Comparison of ENCODE assay signal across 17 cellular contexts in the genomic region with DNA sequence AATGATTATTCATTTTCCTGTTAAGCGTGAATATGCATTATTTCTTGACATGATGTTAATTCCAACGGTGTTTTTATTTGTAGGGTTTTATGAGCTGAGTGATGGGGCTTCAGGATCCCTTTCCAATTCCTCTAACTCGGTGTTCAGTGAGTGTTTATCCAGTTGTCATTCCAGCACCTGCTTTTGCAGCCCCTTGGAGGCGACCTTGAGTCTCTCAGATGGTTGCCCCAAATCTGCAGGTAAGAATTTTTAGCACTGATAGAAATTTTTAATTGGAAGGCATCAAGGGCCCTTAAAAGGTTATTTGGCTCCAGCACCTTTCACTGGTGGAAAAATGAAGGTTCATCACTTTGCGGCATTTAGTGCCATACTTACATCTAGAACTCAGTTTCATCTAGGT. TPM values are rescaled to one million over a fixed set of nuclear protein-coding genes. Genes with fewer than 3 reads are reported as not detected.
DNase-seq lines count a peak whose midpoint lies in the region; ATAC-seq and TF ChIP-seq lines count a peak whose summit lies in the region.
"Had no signal": no experiment of that assay in that cellular context is flagged by ENCODE, and none has a peak within 500 bp of the region (broad histone marks: within the 10 kb centered on the region; RNA-seq: fewer than 3 reads in every experiment).

No MANE protein-coding gene starts in this region.

- peaks cover 32% of the 10 kb centered on the region for H3K36me3 ChIP-seq in neural cell (ENCODE audit: insufficient read depth, low read length)

- H4K20me1 ChIP-seq in neural cell (ENCODE audit: insufficient read depth) = no peaks in the 10 kb centered on the region

- TF ChIP-seq RAD21 in neural cell (conservative IDR thresholded peaks at IDR 0.05) = no peak

- H3K4me3 ChIP-seq in HFF-Myc (replicated peaks; ENCODE audit: low read depth, low read length) (no peak overlapping the region), cardiac fibroblast (replicated peaks in 1 of 2; ENCODE audit: low read depth in 2 of 2, low read length in 2 of 2) (no peak overlapping the region), neural cell (ENCODE audit: low read length) (peak overlapping the region; percentile 94)
- H3K4me3 ChIP-seq: heart left ventricle, tibial artery had no signal

- H3K79me2 ChIP-seq in neural cell (replicated peaks; ENCODE audit: insufficient read depth, low read length) = peaks cover 20% of the 10 kb centered on the region

- no peaks in the 10 kb centered on the region for H3K9me2 ChIP-seq in neural cell (ENCODE audit: insufficient read depth, low read length)

- H3K9ac ChIP-seq in neural cell (ENCODE audit: low read length) = no peak overlapping the region

- no peak overlapping the region for H2AFZ ChIP-seq in neural cell (ENCODE audit: low read depth, low read length)

- TF ChIP-seq EP300 in neural cell (conservative IDR thresholded peaks at IDR 0.05; ENCODE audit: poor library complexity, severe bottlenecking) = no peak

- peak; percentile 1 to 16 for DNase-seq in NCI-H2081 (lab: John Stamatoyannopoulos, UW)
- no peak for DNase-seq in NCI-H2081 treated with DMSO at 0.1 percent for 48 hours (lab: John Stamatoyannopoulos, UW)
- DNase-seq in HFF-Myc (ENCODE audit: extremely low read depth, low read depth) = no peak
- no peak for DNase-seq in cardiac fibroblast (ENCODE audit: low read depth in 2 of 2)
- no peak for DNase-seq in glomerular visceral epithelial cell (ENCODE audit: extremely low spot score)
- no peak for DNase-seq in globus pallidus (ENCODE audit: low spot score)
- DNase-seq: activated CD4-positive, alpha-beta memory T cell treated with anti-CD3 and anti-CD28 coated beads for 36 hours; activated naive CD8-positive, alpha-beta T cell treated with anti-CD3 and anti-CD28 coated beads, Interleukin-2, amount 10 ng/mL, durations not matched to agents 7 days and 5 days; activated T-cell treated with anti-CD3 and anti-CD28 coated beads, Interleukin-2, amount 50 U/mL, for 48 hours; cerebellar nuclear complex; heart left ventricle; kidney; NCI-H1092 treated with DMSO at 0.1 percent for 48 hours; OCI-M1; tibial artery had no signal

- no peak for ATAC-seq in GM18520 (IDR thresholded peaks at IDR 0.05; ENCODE audit: unreplicated experiment)
- ATAC-seq: heart left ventricle had no signal

- no peaks in the 10 kb centered on the region for H3K27me3 ChIP-seq in neural cell (ENCODE audit: insufficient read depth, low read depth, low read length)
- H3K27me3 ChIP-seq: tibial artery had no signal

- H3K9me3 ChIP-seq in neural cell (ENCODE audit: low read length) = no peaks in the 10 kb centered on the region
- H3K9me3 ChIP-seq: heart left ventricle, tibial artery had no signal

- H3K27ac ChIP-seq in neural cell (ENCODE audit: low read length) = no peak overlapping the region
- H3K27ac ChIP-seq: heart left ventricle, tibial artery had no signal

- no peak overlapping the region for H3K4me2 ChIP-seq in neural cell (ENCODE audit: low read length)

- TF ChIP-seq CTCF in HFF-Myc (IDR thresholded peaks at IDR 0.05; ENCODE audit: low read depth, low read length, missing control alignments) = peak; percentile 25
- TF ChIP-seq CTCF in cardiac fibroblast (IDR thresholded peaks at IDR 0.05; ENCODE audit: low read depth, low read length) = peak; percentile 34
- TF ChIP-seq CTCF in neural cell (IDR thresholded peaks at IDR 0.05; ENCODE audit: poor library complexity, severe bottlenecking) = no peak

- H3F3A ChIP-seq in neural cell (ENCODE audit: insufficient read depth, low read length, poor library complexity, severe bottlenecking) = peaks cover 14% of the 10 kb centered on the region

TF ChIP-seq in neural cell, 6 proteins besides CTCF, POLR2A, EP300 and RAD21:
- TF ChIP-seq EZH2 (IDR thresholded peaks at IDR 0.05; ENCODE audit: borderline replicate concordance, insufficient read depth, low read length, poor library complexity, severe bottlenecking) (no peak), POLR2AphosphoS5 (IDR thresholded peaks at IDR 0.05) (no peak)
- TF ChIP-seq, protein P1, sequence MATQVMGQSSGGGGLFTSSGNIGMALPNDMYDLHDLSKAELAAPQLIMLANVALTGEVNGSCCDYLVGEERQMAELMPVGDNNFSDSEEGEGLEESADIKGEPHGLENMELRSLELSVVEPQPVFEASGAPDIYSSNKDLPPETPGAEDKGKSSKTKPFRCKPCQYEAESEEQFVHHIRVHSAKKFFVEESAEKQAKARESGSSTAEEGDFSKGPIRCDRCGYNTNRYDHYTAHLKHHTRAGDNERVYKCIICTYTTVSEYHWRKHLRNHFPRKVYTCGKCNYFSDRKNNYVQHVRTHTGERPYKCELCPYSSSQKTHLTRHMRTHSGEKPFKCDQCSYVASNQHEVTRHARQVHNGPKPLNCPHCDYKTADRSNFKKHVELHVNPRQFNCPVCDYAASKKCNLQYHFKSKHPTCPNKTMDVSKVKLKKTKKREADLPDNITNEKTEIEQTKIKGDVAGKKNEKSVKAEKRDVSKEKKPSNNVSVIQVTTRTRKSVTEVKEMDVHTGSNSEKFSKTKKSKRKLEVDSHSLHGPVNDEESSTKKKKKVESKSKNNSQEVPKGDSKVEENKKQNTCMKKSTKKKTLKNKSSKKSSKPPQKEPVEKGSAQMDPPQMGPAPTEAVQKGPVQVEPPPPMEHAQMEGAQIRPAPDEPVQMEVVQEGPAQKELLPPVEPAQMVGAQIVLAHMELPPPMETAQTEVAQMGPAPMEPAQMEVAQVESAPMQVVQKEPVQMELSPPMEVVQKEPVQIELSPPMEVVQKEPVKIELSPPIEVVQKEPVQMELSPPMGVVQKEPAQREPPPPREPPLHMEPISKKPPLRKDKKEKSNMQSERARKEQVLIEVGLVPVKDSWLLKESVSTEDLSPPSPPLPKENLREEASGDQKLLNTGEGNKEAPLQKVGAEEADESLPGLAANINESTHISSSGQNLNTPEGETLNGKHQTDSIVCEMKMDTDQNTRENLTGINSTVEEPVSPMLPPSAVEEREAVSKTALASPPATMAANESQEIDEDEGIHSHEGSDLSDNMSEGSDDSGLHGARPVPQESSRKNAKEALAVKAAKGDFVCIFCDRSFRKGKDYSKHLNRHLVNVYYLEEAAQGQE (IDR thresholded peaks at IDR 0.05; ENCODE audit: borderline replicate concordance) = no peak

RNA-seq across cellular contexts. Expression of a gene that starts 3.7 kb away (rescaled TPM):
- 125 TPM in 2 replicates for polyA plus RNA-seq in neural cell
- polyA minus RNA-seq in neural cell = 168 and 170 TPM in 2 replicates

Comparison
In these comparisons a context has a peak if more than half of its experiments do, and no peak if none do; other contexts are left out.
1. DNase-seq: peak in NCI-H2081 (2 of 2); none in NCI-H2081 treated with DMSO at 0.1 percent for 48 hours (single experiment), HFF-Myc (single experiment), cardiac fibroblast (0 of 2), glomerular visceral epithelial cell (single experiment) and globus pallidus (single experiment).